2 cellular contexts compared by ENCODE assay signal in the genomic region with DNA sequence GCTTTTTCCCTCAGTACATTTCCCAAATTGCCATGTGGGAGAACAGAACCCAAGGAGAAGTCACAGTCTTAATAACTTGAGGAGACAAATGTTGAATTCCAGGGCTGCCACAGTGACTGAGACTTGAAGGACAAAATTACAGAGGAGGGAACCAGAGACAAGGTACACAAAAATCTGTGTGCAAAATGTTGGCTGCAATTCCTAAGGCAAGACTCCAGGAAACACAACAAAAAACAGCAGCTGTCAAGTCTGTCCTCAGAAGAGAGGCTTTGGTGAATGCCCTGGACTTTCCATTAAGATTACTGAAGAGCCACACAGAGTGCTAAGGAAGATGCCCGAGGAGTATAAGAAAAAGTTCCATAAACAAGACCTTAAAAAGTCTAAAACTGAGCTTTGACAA.
TF ChIP-seq lines count a peak whose summit lies in the region.

No MANE protein-coding gene starts in this region.

TF ChIP-seq in GM23338, 12 proteins besides CTCF, POLR2A, EP300 and RAD21:
- TF ChIP-seq EZH2phosphoT487 (IDR thresholded peaks at IDR 0.05; ENCODE audit: unreplicated experiment) (no peak), POLR2AphosphoS5 (IDR thresholded peaks at IDR 0.05; ENCODE audit: low read depth) (no peak), ZNF331 (CRISPR knock-in tag; IDR thresholded peaks at IDR 0.05; ENCODE audit: low read depth) (no peak), CREB1 (CRISPR knock-in tag; IDR thresholded peaks at IDR 0.05; ENCODE audit: low read depth) (no peak)

TF ChIP-seq in HepG2, 621 proteins besides CTCF, POLR2A, EP300 and RAD21:
- TF ChIP-seq MLLT10 (CRISPR knock-in tag; IDR thresholded peaks at IDR 0.05), result no peak
- TF ChIP-seq NFE2L1 (CRISPR knock-in tag; IDR thresholded peaks at IDR 0.05; ENCODE audit: borderline replicate concordance), result no peak
- no peak for TF ChIP-seq ZNF644 (CRISPR knock-in tag; IDR thresholded peaks at IDR 0.05; ENCODE audit: low read depth)
- TF ChIP-seq, protein P1, sequence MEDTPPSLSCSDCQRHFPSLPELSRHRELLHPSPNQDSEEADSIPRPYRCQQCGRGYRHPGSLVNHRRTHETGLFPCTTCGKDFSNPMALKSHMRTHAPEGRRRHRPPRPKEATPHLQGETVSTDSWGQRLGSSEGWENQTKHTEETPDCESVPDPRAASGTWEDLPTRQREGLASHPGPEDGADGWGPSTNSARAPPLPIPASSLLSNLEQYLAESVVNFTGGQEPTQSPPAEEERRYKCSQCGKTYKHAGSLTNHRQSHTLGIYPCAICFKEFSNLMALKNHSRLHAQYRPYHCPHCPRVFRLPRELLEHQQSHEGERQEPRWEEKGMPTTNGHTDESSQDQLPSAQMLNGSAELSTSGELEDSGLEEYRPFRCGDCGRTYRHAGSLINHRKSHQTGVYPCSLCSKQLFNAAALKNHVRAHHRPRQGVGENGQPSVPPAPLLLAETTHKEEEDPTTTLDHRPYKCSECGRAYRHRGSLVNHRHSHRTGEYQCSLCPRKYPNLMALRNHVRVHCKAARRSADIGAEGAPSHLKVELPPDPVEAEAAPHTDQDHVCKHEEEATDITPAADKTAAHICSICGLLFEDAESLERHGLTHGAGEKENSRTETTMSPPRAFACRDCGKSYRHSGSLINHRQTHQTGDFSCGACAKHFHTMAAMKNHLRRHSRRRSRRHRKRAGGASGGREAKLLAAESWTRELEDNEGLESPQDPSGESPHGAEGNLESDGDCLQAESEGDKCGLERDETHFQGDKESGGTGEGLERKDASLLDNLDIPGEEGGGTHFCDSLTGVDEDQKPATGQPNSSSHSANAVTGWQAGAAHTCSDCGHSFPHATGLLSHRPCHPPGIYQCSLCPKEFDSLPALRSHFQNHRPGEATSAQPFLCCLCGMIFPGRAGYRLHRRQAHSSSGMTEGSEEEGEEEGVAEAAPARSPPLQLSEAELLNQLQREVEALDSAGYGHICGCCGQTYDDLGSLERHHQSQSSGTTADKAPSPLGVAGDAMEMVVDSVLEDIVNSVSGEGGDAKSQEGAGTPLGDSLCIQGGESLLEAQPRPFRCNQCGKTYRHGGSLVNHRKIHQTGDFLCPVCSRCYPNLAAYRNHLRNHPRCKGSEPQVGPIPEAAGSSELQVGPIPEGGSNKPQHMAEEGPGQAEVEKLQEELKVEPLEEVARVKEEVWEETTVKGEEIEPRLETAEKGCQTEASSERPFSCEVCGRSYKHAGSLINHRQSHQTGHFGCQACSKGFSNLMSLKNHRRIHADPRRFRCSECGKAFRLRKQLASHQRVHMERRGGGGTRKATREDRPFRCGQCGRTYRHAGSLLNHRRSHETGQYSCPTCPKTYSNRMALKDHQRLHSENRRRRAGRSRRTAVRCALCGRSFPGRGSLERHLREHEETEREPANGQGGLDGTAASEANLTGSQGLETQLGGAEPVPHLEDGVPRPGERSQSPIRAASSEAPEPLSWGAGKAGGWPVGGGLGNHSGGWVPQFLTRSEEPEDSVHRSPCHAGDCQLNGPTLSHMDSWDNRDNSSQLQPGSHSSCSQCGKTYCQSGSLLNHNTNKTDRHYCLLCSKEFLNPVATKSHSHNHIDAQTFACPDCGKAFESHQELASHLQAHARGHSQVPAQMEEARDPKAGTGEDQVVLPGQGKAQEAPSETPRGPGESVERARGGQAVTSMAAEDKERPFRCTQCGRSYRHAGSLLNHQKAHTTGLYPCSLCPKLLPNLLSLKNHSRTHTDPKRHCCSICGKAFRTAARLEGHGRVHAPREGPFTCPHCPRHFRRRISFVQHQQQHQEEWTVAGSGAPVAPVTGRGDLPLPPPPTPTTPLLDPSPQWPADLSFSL (CRISPR knock-in tag; IDR thresholded peaks at IDR 0.05), result no peak
- no peak for TF ChIP-seq STAT5B (CRISPR knock-in tag; IDR thresholded peaks at IDR 0.05)
- no peak for TF ChIP-seq SNAPC5 (CRISPR knock-in tag; IDR thresholded peaks at IDR 0.05; ENCODE audit: borderline replicate concordance)
- TF ChIP-seq, protein P2, sequence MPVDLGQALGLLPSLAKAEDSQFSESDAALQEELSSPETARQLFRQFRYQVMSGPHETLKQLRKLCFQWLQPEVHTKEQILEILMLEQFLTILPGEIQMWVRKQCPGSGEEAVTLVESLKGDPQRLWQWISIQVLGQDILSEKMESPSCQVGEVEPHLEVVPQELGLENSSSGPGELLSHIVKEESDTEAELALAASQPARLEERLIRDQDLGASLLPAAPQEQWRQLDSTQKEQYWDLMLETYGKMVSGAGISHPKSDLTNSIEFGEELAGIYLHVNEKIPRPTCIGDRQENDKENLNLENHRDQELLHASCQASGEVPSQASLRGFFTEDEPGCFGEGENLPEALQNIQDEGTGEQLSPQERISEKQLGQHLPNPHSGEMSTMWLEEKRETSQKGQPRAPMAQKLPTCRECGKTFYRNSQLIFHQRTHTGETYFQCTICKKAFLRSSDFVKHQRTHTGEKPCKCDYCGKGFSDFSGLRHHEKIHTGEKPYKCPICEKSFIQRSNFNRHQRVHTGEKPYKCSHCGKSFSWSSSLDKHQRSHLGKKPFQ (CRISPR knock-in tag; IDR thresholded peaks at IDR 0.05; ENCODE audit: insufficient replicate concordance), result no peak
- TF ChIP-seq FOSL2 (CRISPR knock-in tag; IDR thresholded peaks at IDR 0.05), result no peak
- no peak for TF ChIP-seq ATF7-NPFF (CRISPR knock-in tag; IDR thresholded peaks at IDR 0.05; ENCODE audit: low read depth)
- TF ChIP-seq, protein P3, sequence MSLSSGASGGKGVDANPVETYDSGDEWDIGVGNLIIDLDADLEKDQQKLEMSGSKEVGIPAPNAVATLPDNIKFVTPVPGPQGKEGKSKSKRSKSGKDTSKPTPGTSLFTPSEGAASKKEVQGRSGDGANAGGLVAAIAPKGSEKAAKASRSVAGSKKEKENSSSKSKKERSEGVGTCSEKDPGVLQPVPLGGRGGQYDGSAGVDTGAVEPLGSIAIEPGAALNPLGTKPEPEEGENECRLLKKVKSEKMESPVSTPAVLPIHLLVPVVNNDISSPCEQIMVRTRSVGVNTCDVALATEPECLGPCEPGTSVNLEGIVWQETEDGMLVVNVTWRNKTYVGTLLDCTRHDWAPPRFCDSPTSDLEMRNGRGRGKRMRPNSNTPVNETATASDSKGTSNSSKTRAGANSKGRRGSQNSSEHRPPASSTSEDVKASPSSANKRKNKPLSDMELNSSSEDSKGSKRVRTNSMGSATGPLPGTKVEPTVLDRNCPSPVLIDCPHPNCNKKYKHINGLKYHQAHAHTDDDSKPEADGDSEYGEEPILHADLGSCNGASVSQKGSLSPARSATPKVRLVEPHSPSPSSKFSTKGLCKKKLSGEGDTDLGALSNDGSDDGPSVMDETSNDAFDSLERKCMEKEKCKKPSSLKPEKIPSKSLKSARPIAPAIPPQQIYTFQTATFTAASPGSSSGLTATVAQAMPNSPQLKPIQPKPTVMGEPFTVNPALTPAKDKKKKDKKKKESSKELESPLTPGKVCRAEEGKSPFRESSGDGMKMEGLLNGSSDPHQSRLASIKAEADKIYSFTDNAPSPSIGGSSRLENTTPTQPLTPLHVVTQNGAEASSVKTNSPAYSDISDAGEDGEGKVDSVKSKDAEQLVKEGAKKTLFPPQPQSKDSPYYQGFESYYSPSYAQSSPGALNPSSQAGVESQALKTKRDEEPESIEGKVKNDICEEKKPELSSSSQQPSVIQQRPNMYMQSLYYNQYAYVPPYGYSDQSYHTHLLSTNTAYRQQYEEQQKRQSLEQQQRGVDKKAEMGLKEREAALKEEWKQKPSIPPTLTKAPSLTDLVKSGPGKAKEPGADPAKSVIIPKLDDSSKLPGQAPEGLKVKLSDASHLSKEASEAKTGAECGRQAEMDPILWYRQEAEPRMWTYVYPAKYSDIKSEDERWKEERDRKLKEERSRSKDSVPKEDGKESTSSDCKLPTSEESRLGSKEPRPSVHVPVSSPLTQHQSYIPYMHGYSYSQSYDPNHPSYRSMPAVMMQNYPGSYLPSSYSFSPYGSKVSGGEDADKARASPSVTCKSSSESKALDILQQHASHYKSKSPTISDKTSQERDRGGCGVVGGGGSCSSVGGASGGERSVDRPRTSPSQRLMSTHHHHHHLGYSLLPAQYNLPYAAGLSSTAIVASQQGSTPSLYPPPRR (CRISPR knock-in tag; IDR thresholded peaks at IDR 0.05; ENCODE audit: borderline replicate concordance), result no peak
- TF ChIP-seq ZNF780A (CRISPR knock-in tag; IDR thresholded peaks at IDR 0.05), result no peak
- no peak for TF ChIP-seq ZFAT (CRISPR knock-in tag; conservative IDR thresholded peaks at IDR 0.05)
- TF ChIP-seq, protein P4, sequence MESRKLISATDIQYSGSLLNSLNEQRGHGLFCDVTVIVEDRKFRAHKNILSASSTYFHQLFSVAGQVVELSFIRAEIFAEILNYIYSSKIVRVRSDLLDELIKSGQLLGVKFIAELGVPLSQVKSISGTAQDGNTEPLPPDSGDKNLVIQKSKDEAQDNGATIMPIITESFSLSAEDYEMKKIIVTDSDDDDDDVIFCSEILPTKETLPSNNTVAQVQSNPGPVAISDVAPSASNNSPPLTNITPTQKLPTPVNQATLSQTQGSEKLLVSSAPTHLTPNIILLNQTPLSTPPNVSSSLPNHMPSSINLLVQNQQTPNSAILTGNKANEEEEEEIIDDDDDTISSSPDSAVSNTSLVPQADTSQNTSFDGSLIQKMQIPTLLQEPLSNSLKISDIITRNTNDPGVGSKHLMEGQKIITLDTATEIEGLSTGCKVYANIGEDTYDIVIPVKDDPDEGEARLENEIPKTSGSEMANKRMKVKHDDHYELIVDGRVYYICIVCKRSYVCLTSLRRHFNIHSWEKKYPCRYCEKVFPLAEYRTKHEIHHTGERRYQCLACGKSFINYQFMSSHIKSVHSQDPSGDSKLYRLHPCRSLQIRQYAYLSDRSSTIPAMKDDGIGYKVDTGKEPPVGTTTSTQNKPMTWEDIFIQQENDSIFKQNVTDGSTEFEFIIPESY (CRISPR knock-in tag; IDR thresholded peaks at IDR 0.05), result no peak
- TF ChIP-seq, protein P5, sequence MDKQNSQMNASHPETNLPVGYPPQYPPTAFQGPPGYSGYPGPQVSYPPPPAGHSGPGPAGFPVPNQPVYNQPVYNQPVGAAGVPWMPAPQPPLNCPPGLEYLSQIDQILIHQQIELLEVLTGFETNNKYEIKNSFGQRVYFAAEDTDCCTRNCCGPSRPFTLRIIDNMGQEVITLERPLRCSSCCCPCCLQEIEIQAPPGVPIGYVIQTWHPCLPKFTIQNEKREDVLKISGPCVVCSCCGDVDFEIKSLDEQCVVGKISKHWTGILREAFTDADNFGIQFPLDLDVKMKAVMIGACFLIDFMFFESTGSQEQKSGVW (CRISPR knock-in tag; IDR thresholded peaks at IDR 0.05; ENCODE audit: borderline replicate concordance), result no peak
- TF ChIP-seq ZNF281 (CRISPR knock-in tag; IDR thresholded peaks at IDR 0.05; ENCODE audit: borderline replicate concordance), result no peak
- no peak for TF ChIP-seq ZNF354B (CRISPR knock-in tag; IDR thresholded peaks at IDR 0.05)
